26 cellular contexts compared by ENCODE assay signal in genomic region chr14:57262117-57262516, GRCh38.
"Had no signal": no experiment of that assay in that cellular context is flagged by ENCODE, and none has a peak within 500 bp of the region (broad histone marks: within the 10 kb centered on the region; RNA-seq: fewer than 3 reads in every experiment).

No MANE protein-coding gene starts in this region.

- H3K27ac Mint-ChIP-seq: naive thymus-derived CD4-positive, alpha-beta T cell; natural killer cell treated with Interleukin-12 subunit alpha and Interleukin-12 subunit beta and Interleukin-15 and Interleukin-18, amount 100 ng/mL, for 72 hours; progenitor cell of endocrine pancreas; stimulated activated effector memory CD8-positive, alpha-beta T cell treated with anti-CD3 and anti-CD28 coated beads, Interleukin-12 subunit alpha, Interleukin-12 subunit beta, amount 100 ng/mL, for 72 hours; stimulated activated naive CD8-positive, alpha-beta T cell treated with anti-CD3 and anti-CD28 coated beads, Interleukin-15, Interleukin-2, amounts not matched to agents 100 ng/mL and 50 ng/mL, for 24 hours; type B pancreatic cell had no signal

- H3K9me3 ChIP-seq: lower lobe of right lung, mucosa of descending colon, ovary, right atrium auricular region, suprapubic skin, thoracic aorta, tibial nerve, vagina had no signal

- ATAC-seq: left colon; left lung; lower lobe of right lung; mucosa of descending colon; naive thymus-derived CD4-positive, alpha-beta T cell; natural killer cell treated with Interleukin-12 subunit alpha and Interleukin-12 subunit beta and Interleukin-15 and Interleukin-18, amount 100 ng/mL, for 72 hours; sciatic nerve; stimulated activated effector memory CD8-positive, alpha-beta T cell treated with anti-CD3 and anti-CD28 coated beads, Interleukin-12 subunit alpha, Interleukin-12 subunit beta, amount 100 ng/mL, for 72 hours had no signal

- FAIRE-seq: keratinocyte had no signal

- H3K27me3 ChIP-seq: left lung, ovary, right atrium auricular region, suprapubic skin, tibial nerve, vagina had no signal

- H3K27ac ChIP-seq: left lung, lower lobe of right lung, ovary, right atrium auricular region, skin epidermis, suprapubic skin, thoracic aorta, tibial nerve, vagina had no signal

- H3K27me3 Mint-ChIP-seq: naive thymus-derived CD4-positive, alpha-beta T cell; natural killer cell treated with Interleukin-12 subunit alpha and Interleukin-12 subunit beta and Interleukin-15 and Interleukin-18, amount 100 ng/mL, for 72 hours; progenitor cell of endocrine pancreas; stimulated activated naive CD8-positive, alpha-beta T cell treated with anti-CD3 and anti-CD28 coated beads, Interleukin-15, Interleukin-2, amounts not matched to agents 100 ng/mL and 50 ng/mL, for 24 hours; type B pancreatic cell had no signal

- DNase-seq: hippocampal formation; left colon; left lung; lower lobe of right lung; mesendoderm; midbrain; mucosa of descending colon; naive thymus-derived CD4-positive, alpha-beta T cell; ovary; stimulated activated CD4-positive, alpha-beta T cell treated with anti-CD3 and anti-CD28 coated beads, Interleukin-12 subunit alpha, Interleukin-12 subunit beta, amount 100 ng/mL, for 4 hours; stimulated activated CD4-positive, alpha-beta T cell treated with anti-CD3 and anti-CD28 coated beads, Interleukin-15, amount 100 ng/mL, for 24 hours; stimulated activated CD4-positive, alpha-beta T cell treated with anti-CD3 and anti-CD28 coated beads, Interleukin-4, amount 100 ng/mL, for 24 hours; stimulated activated naive CD4-positive, alpha-beta T cell had no signal

- H3K9me3 Mint-ChIP-seq: natural killer cell treated with Interleukin-12 subunit alpha and Interleukin-12 subunit beta and Interleukin-15 and Interleukin-18, amount 100 ng/mL, for 72 hours; stimulated activated effector memory CD8-positive, alpha-beta T cell treated with anti-CD3 and anti-CD28 coated beads, Interleukin-12 subunit alpha, Interleukin-12 subunit beta, amount 100 ng/mL, for 72 hours had no signal

- H3K36me3 ChIP-seq: lower lobe of right lung, ovary, right atrium auricular region, suprapubic skin, thoracic aorta, vagina had no signal

- H3K4me3 Mint-ChIP-seq: natural killer cell treated with Interleukin-12 subunit alpha and Interleukin-12 subunit beta and Interleukin-15 and Interleukin-18, amount 100 ng/mL, for 72 hours; stimulated activated effector memory CD8-positive, alpha-beta T cell treated with anti-CD3 and anti-CD28 coated beads, Interleukin-12 subunit alpha, Interleukin-12 subunit beta, amount 100 ng/mL, for 72 hours; stimulated activated naive CD8-positive, alpha-beta T cell treated with anti-CD3 and anti-CD28 coated beads, Interleukin-15, Interleukin-2, amounts not matched to agents 100 ng/mL and 50 ng/mL, for 24 hours; type B pancreatic cell had no signal

- H3K4me3 ChIP-seq: left lung, lower lobe of right lung, mucosa of descending colon, ovary, right atrium auricular region, skin epidermis, suprapubic skin, thoracic aorta, tibial nerve, vagina had no signal
